ENCODE assay signal across 14 cellular contexts in genomic region chr7:149719912-149720335, GRCh38. TPM values are rescaled to one million over a fixed set of nuclear protein-coding genes. Genes with fewer than 3 reads are reported as not detected.
DNase-seq lines count a peak whose midpoint lies in the region; ATAC-seq and TF ChIP-seq lines count a peak whose summit lies in the region.
"Had no signal": no experiment of that assay in that cellular context is flagged by ENCODE, and none has a peak within 500 bp of the region (broad histone marks: within the 10 kb centered on the region; RNA-seq: fewer than 3 reads in every experiment).

No MANE protein-coding gene starts in this region.

- H3K4me3 ChIP-seq in mesendoderm (ENCODE audit: low read length): no peak overlapping the region
- H3K4me3 ChIP-seq: Peyer's patch had no signal

- H3K4ac ChIP-seq in mesendoderm (ENCODE audit: low read depth, low read length): no peak overlapping the region

- no peak overlapping the region for H2BK120ac ChIP-seq in mesendoderm (ENCODE audit: low read depth, low read length)

- no peak overlapping the region for H3K56ac ChIP-seq in mesendoderm (ENCODE audit: low read length)

- H3K18ac ChIP-seq in mesendoderm (ENCODE audit: low read length): no peak overlapping the region

- no peak overlapping the region for H3K4me2 ChIP-seq in mesendoderm (ENCODE audit: low read length)

- H3K9ac ChIP-seq in mesendoderm (ENCODE audit: low read length): no peak overlapping the region

- no peak overlapping the region for H2BK15ac ChIP-seq in mesendoderm (replicated peaks; ENCODE audit: low read depth)

- no peaks in the 10 kb centered on the region for H3K36me3 ChIP-seq in mesendoderm (ENCODE audit: control insufficient read depth, insufficient read depth, low read length)

- no peak overlapping the region for H3K23ac ChIP-seq in mesendoderm (ENCODE audit: low read length)

- H3K79me1 ChIP-seq in mesendoderm (ENCODE audit: low read length): peaks cover 17% of the 10 kb centered on the region

- no peak for TF ChIP-seq CTCF in GM20000 (IDR thresholded peaks at IDR 0.05; ENCODE audit: extremely low read depth, missing control alignments)

- ATAC-seq in HG03565 (IDR thresholded peaks at IDR 0.05; ENCODE audit: unreplicated experiment): no peak
- ATAC-seq: naive thymus-derived CD8-positive, alpha-beta T cell had no signal

- no peak overlapping the region for H4K8ac ChIP-seq in mesendoderm (ENCODE audit: low read depth, low read length)

- H2AK5ac ChIP-seq in mesendoderm (ENCODE audit: low read length): no peak overlapping the region

- WGBS in mesendoderm (ENCODE audit: extremely low coverage, insufficient coverage, low lambda C conversion rate): no CpG with 5 or more reads among the region's 5 CpGs

- DNase-seq in D341Med (ENCODE audit: low spot score): peak; percentile 32
- DNase-seq in GM20000 (ENCODE audit: low spot score): peak; percentile 75
- peak; percentile 29 for DNase-seq in OCI-M1 (lab: John Stamatoyannopoulos, UW)
- DNase-seq in mesendoderm: peak; percentile 65
- no peak for DNase-seq in dermis blood vessel endothelial cell
- DNase-seq in NOMO-1 treated with DMSO at 0.1 percent for 48 hours (lab: John Stamatoyannopoulos, UW; ENCODE audit: unreplicated experiment): no peak
- no peak for DNase-seq in nucleus accumbens (lab: John Stamatoyannopoulos, UW)
- DNase-seq: GDM1; naive thymus-derived CD8-positive, alpha-beta T cell; NCI-H2107 had no signal

- H3K4me1 ChIP-seq in mesendoderm (ENCODE audit: control insufficient read depth, low read depth, low read length): peaks cover 6% of the 10 kb centered on the region

- H3K79me2 ChIP-seq in mesendoderm (ENCODE audit: control insufficient read depth, insufficient read depth, low read length): no peaks in the 10 kb centered on the region

- H3K27me3 ChIP-seq in mesendoderm (ENCODE audit: insufficient read depth, low read length, poor library complexity): no peaks in the 10 kb centered on the region
- H3K27me3 ChIP-seq: Peyer's patch had no signal

- no peak overlapping the region for H2BK5ac ChIP-seq in mesendoderm (ENCODE audit: low read length)

- H4K5ac ChIP-seq in mesendoderm (ENCODE audit: low read length): no peak overlapping the region

- H3K27ac ChIP-seq in mesendoderm (ENCODE audit: low read depth, low read length): no peak overlapping the region
- H3K27ac ChIP-seq: epithelial cell of prostate, Peyer's patch had no signal

RNA-seq across cellular contexts. Expression of gene ZNF467, which starts 53.5 kb away (rescaled TPM):
- 0.04 TPM for polyA plus RNA-seq in mesendoderm (2013, experiment 1 of 2)
- 0.08 TPM for polyA plus RNA-seq in mesendoderm (2013, experiment 2 of 2)
- total RNA-seq in dermis blood vessel endothelial cell: 4.8 and 12.7 TPM in 2 replicates
- polyA plus RNA-seq: IgD-negative memory B cell had no signal

Comparison
In these comparisons a context has a peak if more than half of its experiments do, and no peak if none do; other contexts are left out.
1. DNase-seq: peak in D341Med (single experiment), GM20000 (single experiment), OCI-M1 (single experiment) and mesendoderm (single experiment); none in dermis blood vessel endothelial cell (single experiment), NOMO-1 treated with DMSO at 0.1 percent for 48 hours (single experiment) and nucleus accumbens (0 of 56).